ENCODE assay signal across 7 cellular contexts in the genomic region with DNA sequence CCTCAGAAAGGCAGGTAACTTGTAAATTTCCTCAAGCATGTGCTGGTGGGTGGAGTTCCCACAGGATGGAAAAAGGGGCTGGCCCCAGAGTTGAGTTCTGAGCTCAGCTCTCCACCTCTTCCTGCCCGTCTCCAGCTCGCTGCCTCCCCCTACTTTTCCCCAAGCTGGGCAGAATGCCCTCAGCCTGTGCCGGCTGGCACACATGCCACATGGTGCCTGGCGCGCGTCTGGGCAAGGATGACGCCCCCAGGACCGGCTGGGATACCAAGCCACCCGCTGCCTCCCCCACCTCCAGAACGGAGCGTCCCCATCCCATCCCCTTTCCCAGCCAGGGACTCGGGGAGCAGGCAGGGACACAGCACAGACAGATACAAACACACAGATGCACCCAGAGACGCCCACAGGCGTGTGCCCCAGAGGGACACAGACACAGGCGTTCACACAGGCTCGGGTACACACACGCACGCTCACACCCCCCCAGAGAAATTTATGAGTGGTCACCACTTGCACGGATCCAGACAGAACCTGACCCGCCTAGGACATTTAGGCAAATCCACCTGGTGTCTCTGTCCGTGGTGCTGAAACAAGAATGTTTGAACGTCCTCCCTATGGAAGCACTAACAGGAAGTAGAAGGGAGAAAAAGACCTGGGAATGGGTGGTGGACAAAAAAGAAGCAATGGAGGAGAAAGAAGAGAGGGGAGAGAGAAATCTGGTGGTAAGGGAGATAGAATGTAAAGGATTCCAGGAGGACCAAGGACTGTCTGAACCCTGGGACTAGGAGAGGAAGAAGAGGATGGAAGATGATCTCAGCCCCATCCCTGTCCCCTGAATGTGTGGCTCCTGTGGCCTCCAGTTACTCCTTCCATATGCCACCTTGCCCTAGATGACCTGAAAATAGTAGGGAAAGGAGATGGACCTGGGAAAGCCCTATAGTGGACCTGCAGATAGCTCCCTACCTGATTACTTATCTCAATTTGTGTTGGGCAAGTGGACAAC. TPM values are rescaled to one million over a fixed set of nuclear protein-coding genes. Genes with fewer than 3 reads are reported as not detected.
DNase-seq lines count a peak whose midpoint lies in the region; ATAC-seq and TF ChIP-seq lines count a peak whose summit lies in the region.

No MANE protein-coding gene starts in this region.

- H2AK5ac ChIP-seq in mesenchymal stem cell (ENCODE audit: low read length, severe bottlenecking) = no peak overlapping the region

- H3K14ac ChIP-seq in mesenchymal stem cell (ENCODE audit: low read length in 2 of 2) = no peak overlapping the region

- peak; percentile 62 for DNase-seq in GM20000 (ENCODE audit: low spot score)
- peak; percentile 25 for DNase-seq in NCI-H1105 treated with DMSO at 0.1 percent for 48 hours (lab: John Stamatoyannopoulos, UW)
- peak; percentile 52 for DNase-seq in mesenchymal stem cell
- no peak for DNase-seq in head of caudate nucleus
- DNase-seq in globus pallidus (ENCODE audit: low spot score) = no peak

- intact Hi-C loops in head of caudate nucleus (cut with DNase I) = no loop called here

- under 1% methylated on average over 22 of the region's 22 CpGs for WGBS in mesenchymal stem cell

- no peaks in the 10 kb centered on the region for H3K4me1 ChIP-seq in mesenchymal stem cell (ENCODE audit: control insufficient read depth, insufficient read depth, low read depth, low read length)

- peak overlapping the region in 3 of 5 experiments; percentile 0 to 88 (median 68) for H3K27ac Mint-ChIP-seq in brain

- no peak overlapping the region for H3K4me3 ChIP-seq in mesenchymal stem cell (ENCODE audit: insufficient read depth in 1 of 2, low read depth in 1 of 2, low read length in 2 of 2)

- H2BK120ac ChIP-seq in mesenchymal stem cell (ENCODE audit: low read depth, low read length) = no peak overlapping the region

- H2BK15ac ChIP-seq in mesenchymal stem cell (ENCODE audit: low read depth, poor library complexity, severe bottlenecking) = no peak overlapping the region

- no peaks in the 10 kb centered on the region for H3K36me3 ChIP-seq in mesenchymal stem cell (ENCODE audit: control insufficient read depth in 1 of 2, insufficient read depth in 2 of 2, low read depth in 1 of 2, low read length in 2 of 2)

- peaks cover 72 to 80% of the 10 kb centered on the region in 2 experiments for H3K27me3 ChIP-seq in mesenchymal stem cell (ENCODE audit: control insufficient read depth in 1 of 2, insufficient read depth in 1 of 2, low read length in 2 of 2)

- H3K9me3 ChIP-seq in mesenchymal stem cell (ENCODE audit: control insufficient read depth, low read length) = no peaks in the 10 kb centered on the region

- no peak overlapping the region for H3K4me2 ChIP-seq in mesenchymal stem cell (ENCODE audit: low read length, poor library complexity, severe bottlenecking)

- no peak overlapping the region for H2BK12ac ChIP-seq in mesenchymal stem cell (ENCODE audit: low read length in 2 of 2)

- no peak overlapping the region for H4K91ac ChIP-seq in mesenchymal stem cell (ENCODE audit: low read length)

- peaks cover 0 to 3% (median 0%) of the 10 kb centered on the region in 5 experiments for H3K9me3 Mint-ChIP-seq in brain

- H3K36me3 Mint-ChIP-seq in brain = no peaks in the 10 kb centered on the region

- no peak overlapping the region for H3K4ac ChIP-seq in mesenchymal stem cell (ENCODE audit: low read depth in 1 of 2, low read length in 2 of 2)

- ATAC-seq in HG02852 (IDR thresholded peaks at IDR 0.05; ENCODE audit: unreplicated experiment) = no peak

- no peaks in the 10 kb centered on the region for H3K79me1 ChIP-seq in mesenchymal stem cell (replicated peaks; ENCODE audit: low read length, poor library complexity, severe bottlenecking)

- H2BK5ac ChIP-seq in mesenchymal stem cell (ENCODE audit: low read depth, low read length, poor library complexity, severe bottlenecking) = no peak overlapping the region

- H4K8ac ChIP-seq in mesenchymal stem cell (ENCODE audit: low read length) = no peak overlapping the region

- no peak overlapping the region for H3K18ac ChIP-seq in mesenchymal stem cell (ENCODE audit: low read depth in 1 of 2, low read length in 2 of 2)

- peaks cover 96% of the 10 kb centered on the region for H3K27me3 Mint-ChIP-seq in brain

- peak overlapping the region in 2 of 5 experiments; percentile 29 to 51 for H3K4me3 Mint-ChIP-seq in brain

- H3K9ac ChIP-seq in mesenchymal stem cell (ENCODE audit: low read length) = no peak overlapping the region

- peaks cover 24% of the 10 kb centered on the region for H3K4me1 Mint-ChIP-seq in brain

- H3K27ac ChIP-seq in mesenchymal stem cell (ENCODE audit: low read length, poor library complexity, severe bottlenecking) = no peak overlapping the region

- no peak for TF ChIP-seq CTCF in GM20000 (IDR thresholded peaks at IDR 0.05; ENCODE audit: extremely low read depth, missing control alignments)
- no peak for TF ChIP-seq CTCF in brain (conservative IDR thresholded peaks at IDR 0.05)

- H3K23ac ChIP-seq in mesenchymal stem cell (ENCODE audit: low read length in 2 of 2) = no peak overlapping the region

- H2AFZ ChIP-seq in mesenchymal stem cell (ENCODE audit: low read depth, low read length) = no peak overlapping the region

RNA-seq across cellular contexts. Expression of gene NEUROD2, which starts 15.5 kb away (rescaled TPM):
- polyA plus RNA-seq in brain (ENCODE audit: insufficient read depth, low read depth, low replicate concordance) = 8.1 TPM
- polyA plus RNA-seq in mesenchymal stem cell (2013, experiment 1 of 2) = not detected
- not detected for polyA plus RNA-seq in mesenchymal stem cell (2013, experiment 2 of 2)

RNA-seq across cellular contexts. Expression of gene PPP1R1B, which starts 34.5 kb away (rescaled TPM):
- 154 TPM for polyA plus RNA-seq in brain (ENCODE audit: insufficient read depth, low read depth, low replicate concordance)
- not detected for polyA plus RNA-seq in mesenchymal stem cell (2013, experiment 1 of 2)
- not detected for polyA plus RNA-seq in mesenchymal stem cell (2013, experiment 2 of 2)

RNA-seq across cellular contexts. Expression of gene STARD3, which starts 44.7 kb away (rescaled TPM):
- polyA plus RNA-seq in brain (ENCODE audit: insufficient read depth, low read depth, low replicate concordance) = 53.8 TPM
- polyA plus RNA-seq in mesenchymal stem cell (2013, experiment 1 of 2) = 64.0 TPM
- 60.0 TPM for polyA plus RNA-seq in mesenchymal stem cell (2013, experiment 2 of 2)

Comparison
In these comparisons a context has a peak if more than half of its experiments do, and no peak if none do; other contexts are left out.
1. DNase-seq: peak in GM20000 (single experiment), NCI-H1105 treated with DMSO at 0.1 percent for 48 hours (single experiment) and mesenchymal stem cell (single experiment); none in head of caudate nucleus (0 of 42) and globus pallidus (single experiment).